Comparison of ENCODE assay signal across 9 cellular contexts in genomic region chr2:105399207-105399861, GRCh38. TPM values are rescaled to one million over a fixed set of nuclear protein-coding genes. Genes with fewer than 3 reads are reported as not detected.
A peak's percentile ranks its signal among the peaks of the same experiment; 100 is the strongest.
DNase-seq lines count a peak whose midpoint lies in the region; ATAC-seq, FAIRE-seq and TF ChIP-seq lines count a peak whose summit lies in the region.
"Had no signal": no experiment of that assay in that cellular context is flagged by ENCODE, and none has a peak within 500 bp of the region (broad histone marks: within the 10 kb centered on the region; RNA-seq: fewer than 3 reads in every experiment).

No MANE protein-coding gene starts in this region.

- no peak for DNase-seq in CD14-positive monocyte (ENCODE audit: low spot score)
- DNase-seq in endothelial cell of umbilical vein (ENCODE audit: low read depth, low spot score) = peak; percentile 12
- DNase-seq in UCSD-AML1 (lab: John Stamatoyannopoulos, UW; ENCODE audit: unreplicated experiment) = no peak
- DNase-seq in activated CD4-positive, alpha-beta T cell treated with anti-CD3 and anti-CD28 coated beads, Interleukin-2, amount 50 U/mL, for 1 hour = no peak
- no peak for DNase-seq in glomerular visceral epithelial cell (ENCODE audit: extremely low spot score)

- H3K4me1 ChIP-seq in Loucy (ENCODE audit: insufficient read depth, low read length, poor library complexity, severe bottlenecking) (peaks cover 39% of the 10 kb centered on the region), endothelial cell of umbilical vein (ENCODE audit: control insufficient read depth, extremely low read depth, insufficient read depth, low read length) (peaks cover 43% of the 10 kb centered on the region)

- H3K27me3 Mint-ChIP-seq in CD14-positive monocyte (ENCODE audit: low read depth in 3 of 3) = peaks cover 40 to 59% (median 41%) of the 10 kb centered on the region in 3 donors
- peaks cover 10% of the 10 kb centered on the region for H3K27me3 Mint-ChIP-seq in nephron (ENCODE audit: low read depth)

- POLR2A ChIA-PET in endothelial cell of umbilical vein (lab: Charles Lee) = interaction anchor here (1.1 to 2.0 kb wide), 3 partner anchors 10 to 122 kb away, joined by 3 to 16 read pairs (median 7); no protein-coding TSS in a partner anchor

- H3K9me1 ChIP-seq in endothelial cell of umbilical vein (replicated peaks; ENCODE audit: control insufficient read depth, extremely low read depth, insufficient read depth, low read length) = no peaks in the 10 kb centered on the region

- intact Hi-C loops in CD14-positive monocyte (cut with micrococcal nuclease) = no loop called here
- intact Hi-C loops in endothelial cell of umbilical vein (cut with micrococcal nuclease) = loop anchor here (1.0 to 10.0 kb wide), 3 partner anchors 29 to 795 kb away; partner anchors contain the start of genes C2orf49 and UXS1

- H3K9me3 Mint-ChIP-seq in CD14-positive monocyte (peaks cover 0 to 9% (median 3%) of the 10 kb centered on the region in 7 donors), nephron (no peaks in the 10 kb centered on the region)
- H3K9me3 Mint-ChIP-seq: IgD-negative memory B cell had no signal

- BruUV-seq in endothelial cell of umbilical vein (replicated peaks; lab: Mats Ljungman, UMichigan) = TSS peak; percentile 2

- dilution Hi-C loops in endothelial cell of umbilical vein (cut with MboI; ENCODE audit: extremely low pct_ligation_motif_present, low sequenced_read_pairs) = no loop called here

- H3K27ac Mint-ChIP-seq in CD14-positive monocyte (no peak overlapping the region), nephron (peak overlapping the region in 2 of 3 experiments; percentile 0 to 73)
- H3K27ac Mint-ChIP-seq: IgD-negative memory B cell had no signal

- H3K36me3 Mint-ChIP-seq in CD14-positive monocyte (no peaks in the 10 kb centered on the region), nephron (ENCODE audit: low read depth) (peaks cover 12% of the 10 kb centered on the region)
- H3K36me3 Mint-ChIP-seq: IgD-negative memory B cell had no signal

- H3K27me3 ChIP-seq in Loucy (ENCODE audit: insufficient read depth, low read length, poor library complexity, severe bottlenecking) = no peaks in the 10 kb centered on the region
- no peaks in the 10 kb centered on the region for H3K27me3 ChIP-seq in endothelial cell of umbilical vein (ENCODE audit: control insufficient read depth in 2 of 2, insufficient read depth in 2 of 2, low read length in 2 of 2)

- H3K4me3 Mint-ChIP-seq in CD14-positive monocyte (peak overlapping the region; percentile 9 to 78), nephron (peak overlapping the region; percentile 78 to 94 (median 82))

- ATAC-seq in HG02588 (IDR thresholded peaks at IDR 0.05; ENCODE audit: unreplicated experiment) = no peak

- H3K4me3 ChIP-seq in Loucy (ENCODE audit: low read length, poor library complexity, severe bottlenecking) = peak overlapping the region; percentile 97
- H3K4me3 ChIP-seq in endothelial cell of umbilical vein (replicated peaks in 1 of 3; ENCODE audit: insufficient read depth in 1 of 3, low read depth in 1 of 3, low read length in 3 of 3) = peak overlapping the region in 2 of 3 experiments; percentile 59 to 99

- no peak for TF ChIP-seq POLR2A in endothelial cell of umbilical vein (IDR thresholded peaks at IDR 0.05; ENCODE audit: low read depth, low read length)

- no peaks in the 10 kb centered on the region for H3K9me2 ChIP-seq in Loucy (replicated peaks; ENCODE audit: low read depth, low read length)

- H3K79me2 ChIP-seq in Loucy (ENCODE audit: insufficient read depth, low read length) (peaks cover 42% of the 10 kb centered on the region), endothelial cell of umbilical vein (ENCODE audit: control insufficient read depth, insufficient read depth, low read length) (peaks cover 49% of the 10 kb centered on the region)

- H3F3A ChIP-seq in Loucy (ENCODE audit: low read depth) = no peaks in the 10 kb centered on the region

- peak overlapping the region; percentile 92 for H3K27ac ChIP-seq in endothelial cell of umbilical vein (ENCODE audit: insufficient read depth, low read depth, low read length)

- H3K9me3 ChIP-seq in Loucy (ENCODE audit: insufficient read depth, low read depth, low read length) (no peaks in the 10 kb centered on the region), endothelial cell of umbilical vein (replicated peaks; ENCODE audit: control insufficient read depth, insufficient read depth, low read length) (no peaks in the 10 kb centered on the region)

- FAIRE-seq in endothelial cell of umbilical vein (lab: Jason Lieb, UNC) = no peak

- H4K20me1 ChIP-seq in Loucy (ENCODE audit: insufficient read depth, low read length, poor library complexity, severe bottlenecking) (no peaks in the 10 kb centered on the region), endothelial cell of umbilical vein (replicated peaks; ENCODE audit: control insufficient read depth, extremely low read depth, insufficient read depth, low read length) (no peaks in the 10 kb centered on the region)

- H3K9ac ChIP-seq in Loucy (ENCODE audit: low read depth, low read length, poor library complexity, severe bottlenecking) (peak overlapping the region; percentile 94), endothelial cell of umbilical vein (replicated peaks; ENCODE audit: extremely low read depth, insufficient read depth, low read length) (peak overlapping the region; percentile 100)

- no peaks in the 10 kb centered on the region for H3K36me3 ChIP-seq in Loucy (ENCODE audit: insufficient read depth, low read length)
- peaks cover 2 to 10% of the 10 kb centered on the region in 2 experiments for H3K36me3 ChIP-seq in endothelial cell of umbilical vein (ENCODE audit: control insufficient read depth in 2 of 2, extremely low read depth in 1 of 2, insufficient read depth in 2 of 2, low read length in 2 of 2)

- TF ChIP-seq CTCF in CD14-positive monocyte (IDR thresholded peaks at IDR 0.05) (peak; percentile 8), Loucy (conservative IDR thresholded peaks at IDR 0.05; ENCODE audit: low read length) (no peak), endothelial cell of umbilical vein (IDR thresholded peaks at IDR 0.05; ENCODE audit: extremely low read depth in 1 of 2, insufficient read depth in 1 of 2, low read depth in 1 of 2, low read length in 2 of 2) (no peak), nephron (IDR thresholded peaks at IDR 0.05; ENCODE audit: unreplicated experiment in 3 of 3) (peak in 1 of 3 experiments; percentile 1)

- H2AFZ ChIP-seq in Loucy (ENCODE audit: low read length) (peak overlapping the region; percentile 92), endothelial cell of umbilical vein (ENCODE audit: low read depth, low read length) (peak overlapping the region; percentile 75)

- H3K4me2 ChIP-seq in Loucy (ENCODE audit: low read depth, low read length, poor library complexity, severe bottlenecking) (peak overlapping the region; percentile 88), endothelial cell of umbilical vein (ENCODE audit: insufficient read depth, low read length) (peak overlapping the region; percentile 44)

- H3K4me1 Mint-ChIP-seq in CD14-positive monocyte (peaks cover 10% of the 10 kb centered on the region), nephron (peaks cover 50% of the 10 kb centered on the region)

- CTCF ChIA-PET in endothelial cell of umbilical vein (lab: Charles Lee) = interaction anchor here (1.2 to 1.9 kb wide), 4 partner anchors 10 to 122 kb away, joined by 4 to 12 read pairs (median 8); no protein-coding TSS in a partner anchor

TF ChIP-seq in endothelial cell of umbilical vein, 7 proteins besides CTCF, POLR2A, EP300 and RAD21:
- TF ChIP-seq EZH2 (IDR thresholded peaks at IDR 0.05; ENCODE audit: borderline replicate concordance, low read depth, low read length, severe bottlenecking) = no peak
- TF ChIP-seq POLR2AphosphoS5 (IDR thresholded peaks at IDR 0.05; ENCODE audit: insufficient read depth, low read depth, low read length) = no peak
- no peak for TF ChIP-seq MAX (IDR thresholded peaks at IDR 0.05; ENCODE audit: insufficient read depth, insufficient read length)
- TF ChIP-seq JUN (IDR thresholded peaks at IDR 0.05; ENCODE audit: borderline replicate concordance, insufficient read depth, insufficient read length, low read depth) = no peak
- TF ChIP-seq MYC (IDR thresholded peaks at IDR 0.05; ENCODE audit: low read depth, low read length) = no peak
- TF ChIP-seq GATA2 (IDR thresholded peaks at IDR 0.05; ENCODE audit: insufficient read depth, insufficient read length, low read depth, low read length) = no peak
- no peak for TF ChIP-seq FOS (IDR thresholded peaks at IDR 0.05; ENCODE audit: borderline replicate concordance, insufficient read depth, low read length)

RNA-seq across cellular contexts. Expression of gene FHL2, which starts 0.5 kb away (rescaled TPM):
- polyA plus RNA-seq in CD14-positive monocyte (under 1 TPM; 0.03 TPM), endothelial cell of umbilical vein (491 and 497 TPM in 2 replicates)
- total RNA-seq in endothelial cell of umbilical vein = 178 and 197 TPM in 2 replicates
- 433 and 443 TPM in 2 replicates for polyA plus RNA-seq in endothelial cell of umbilical vein (2011; cell fraction: cytosol; rRNA removed)
- polyA plus RNA-seq in endothelial cell of umbilical vein (2011; cell fraction: nucleus; rRNA removed) = 279 and 307 TPM in 2 replicates
- 357 and 359 TPM in 2 replicates for polyA plus RNA-seq in endothelial cell of umbilical vein (2012)
- 419 and 437 TPM in 2 replicates for polyA minus RNA-seq in endothelial cell of umbilical vein
- polyA minus RNA-seq in endothelial cell of umbilical vein (2011; cell fraction: cytosol; rRNA and poly(A)+ RNA removed) = 23.9 TPM
- polyA minus RNA-seq in endothelial cell of umbilical vein (2011; cell fraction: nucleus; rRNA and poly(A)+ RNA removed) = 243 and 285 TPM in 2 replicates

Comparison
In these comparisons a context has a peak if more than half of its experiments do, and no peak if none do; other contexts are left out.
1. H3K27ac Mint-ChIP-seq: peak in nephron (2 of 3); none in CD14-positive monocyte (0 of 7).
2. RNA of gene FHL2, which starts 0.5 kb away (polyA plus RNA-seq): 279 to 497 TPM in endothelial cell of umbilical vein; 0.03 TPM in CD14-positive monocyte; every median in the first group is over 100 times any median in the second.